Comparison of ENCODE assay signal across 21 cellular contexts in genomic region chr15:70704166-70704565, GRCh38. TPM values are rescaled to one million over a fixed set of nuclear protein-coding genes. Genes with fewer than 3 reads are reported as not detected.
DNase-seq lines count a peak whose midpoint lies in the region; ATAC-seq, FAIRE-seq and TF ChIP-seq lines count a peak whose summit lies in the region.
"Had no signal": no experiment of that assay in that cellular context is flagged by ENCODE, and none has a peak within 500 bp of the region (broad histone marks: within the 10 kb centered on the region; RNA-seq: fewer than 3 reads in every experiment).

No MANE protein-coding gene starts in this region.

- CTCF ChIA-PET in T-cell (lab: Charles Lee): no interaction called here

- no peak for TF ChIP-seq POLR2A in gastrocnemius medialis (IDR thresholded peaks at IDR 0.05)

- intact Hi-C loops in gastrocnemius medialis (cut with DNase I; ENCODE audit: low total_unique reads): loop anchor here (2.0 to 5.0 kb wide), 3 partner anchors 38 to 607 kb away; partner anchors contain the start of genes TLE3 and UACA

- in situ Hi-C loops in gastrocnemius medialis (cut with MboI; ENCODE audit: low sequenced_read_pairs in 4 of 4): loop anchor here in 1 of 4 donors (10.0 kb wide), 1 partner anchor 61 kb away; the partner anchor contains the start of gene UACA

- peaks cover 51 to 75% of the 10 kb centered on the region in 2 donors for H3K4me1 ChIP-seq in gastrocnemius medialis
- H3K4me1 ChIP-seq: BE2C had no signal

- H3K4me3 Mint-ChIP-seq in T-cell: no peak overlapping the region
- H3K4me3 Mint-ChIP-seq: activated CD8-positive, alpha-beta memory T cell treated with anti-CD3 and anti-CD28 coated beads, Interleukin-2, amount 10 ng/mL, durations not matched to agents 7 days and 5 days; dendritic cell treated with granulocyte-macrophage colony-stimulating factor and Interleukin-4, amounts not matched to agents 40 ng/mL and 50 ng/mL, for 4 days; naive thymus-derived CD8-positive, alpha-beta T cell had no signal

- TF ChIP-seq CTCF in coronary artery (IDR thresholded peaks at IDR 0.05) (no peak), gastrocnemius medialis (IDR thresholded peaks at IDR 0.05 in 4 of 5, conservative IDR thresholded peaks at IDR 0.05 in 1 of 5) (no peak)

- no peak overlapping the region for H3K4me3 ChIP-seq in coronary artery
- no peak overlapping the region for H3K4me3 ChIP-seq in gastrocnemius medialis
- H3K4me3 ChIP-seq: esophagus squamous epithelium, K562, Peyer's patch, sigmoid colon had no signal

- no peaks in the 10 kb centered on the region for H3K36me3 Mint-ChIP-seq in T-cell
- H3K36me3 Mint-ChIP-seq: activated CD8-positive, alpha-beta memory T cell treated with anti-CD3 and anti-CD28 coated beads, Interleukin-2, amount 10 ng/mL, durations not matched to agents 7 days and 5 days; naive thymus-derived CD8-positive, alpha-beta T cell had no signal

- ATAC-seq in gastrocnemius medialis (no peak), T-cell (replicated peaks in 1 of 4) (no peak)
- ATAC-seq: activated CD8-positive, alpha-beta memory T cell treated with anti-CD3 and anti-CD28 coated beads, Interleukin-2, amount 10 ng/mL, durations not matched to agents 7 days and 5 days; K562; naive thymus-derived CD8-positive, alpha-beta T cell had no signal

- H3K9me3 ChIP-seq in gastrocnemius medialis: no peaks in the 10 kb centered on the region
- H3K9me3 ChIP-seq: BE2C, esophagus squamous epithelium, Peyer's patch, sigmoid colon had no signal

- no peaks in the 10 kb centered on the region for H3K4me1 Mint-ChIP-seq in T-cell
- H3K4me1 Mint-ChIP-seq: activated CD8-positive, alpha-beta memory T cell treated with anti-CD3 and anti-CD28 coated beads, Interleukin-2, amount 10 ng/mL, durations not matched to agents 7 days and 5 days; naive thymus-derived CD8-positive, alpha-beta T cell had no signal

- no peaks in the 10 kb centered on the region for H3K9me3 Mint-ChIP-seq in T-cell
- H3K9me3 Mint-ChIP-seq: dendritic cell treated with granulocyte-macrophage colony-stimulating factor and Interleukin-4, amounts not matched to agents 40 ng/mL and 50 ng/mL, for 4 days; naive thymus-derived CD8-positive, alpha-beta T cell had no signal

- FAIRE-seq in G401.6 (lab: Jason Lieb, UNC): peak; percentile 23
- FAIRE-seq: H1, K562 had no signal

- no peak overlapping the region for H3K27ac Mint-ChIP-seq in T-cell
- H3K27ac Mint-ChIP-seq: activated CD8-positive, alpha-beta memory T cell treated with anti-CD3 and anti-CD28 coated beads, Interleukin-2, amount 10 ng/mL, durations not matched to agents 7 days and 5 days; dendritic cell treated with granulocyte-macrophage colony-stimulating factor and Interleukin-4, amounts not matched to agents 40 ng/mL and 50 ng/mL, for 4 days; naive thymus-derived CD8-positive, alpha-beta T cell had no signal

- H3K36me3 ChIP-seq in gastrocnemius medialis: no peaks in the 10 kb centered on the region
- H3K36me3 ChIP-seq: BE2C, esophagus squamous epithelium, Peyer's patch, sigmoid colon had no signal

- POLR2A ChIA-PET in T-cell (lab: Charles Lee): no interaction called here

- no peaks in the 10 kb centered on the region for H3K27me3 ChIP-seq in gastrocnemius medialis
- H3K27me3 ChIP-seq: esophagus squamous epithelium, Peyer's patch, sigmoid colon had no signal

- H3K27me3 Mint-ChIP-seq in T-cell: peaks cover 32 to 41% of the 10 kb centered on the region in 2 donors

- DNase-seq in NCI-H146 treated with DMSO at 0.1 percent for 48 hours (lab: John Stamatoyannopoulos, UW; ENCODE audit: unreplicated experiment): peak; percentile 64
- no peak for DNase-seq in coronary artery (ENCODE audit: low spot score)
- no peak for DNase-seq in gastrocnemius medialis
- DNase-seq in T-cell: no peak
- DNase-seq in glomerular visceral epithelial cell (ENCODE audit: extremely low spot score): no peak
- DNase-seq in NCI-H82 treated with DMSO at 0.1 percent for 48 hours (lab: John Stamatoyannopoulos, UW; ENCODE audit: unreplicated experiment): no peak
- DNase-seq: activated CD4-positive, CD25-positive, alpha-beta regulatory T cell; activated CD8-positive, alpha-beta memory T cell treated with anti-CD3 and anti-CD28 coated beads, Interleukin-2, amount 10 ng/mL, durations not matched to agents 7 days and 5 days; activated gamma-delta T cell; BE2C; esophagus squamous epithelium; left colon; naive thymus-derived CD8-positive, alpha-beta T cell; NCI-H524; Peyer's patch; sigmoid colon; stimulated activated CD4-positive, alpha-beta T cell treated with anti-CD3 and anti-CD28 coated beads, Interleukin-4, amount 100 ng/mL, for 4 hours had no signal

- H3K27ac ChIP-seq in coronary artery (peak overlapping the region; percentile 74 to 77), gastrocnemius medialis (peak overlapping the region; percentile 79 to 92 (median 88))
- H3K27ac ChIP-seq: Peyer's patch had no signal

RNA-seq across cellular contexts. Expression of gene UACA, which starts 59.2 kb away (rescaled TPM):
- total RNA-seq in gastrocnemius medialis (100 to 1,000 TPM; 101 to 192 (median 127) TPM), T-cell (1 to 10 TPM in 1 of 5 donors, under 1 TPM in 4; 0.08 to 1.3 (median 0.70) TPM)

Comparison
In these comparisons a context has a peak if more than half of its experiments do, and no peak if none do; other contexts are left out.
1. RNA of gene UACA, which starts 59.2 kb away (total RNA-seq): 101 to 192 TPM in gastrocnemius medialis; 0.08 to 1.3 TPM in T-cell; every median in the first group is over 10 times any median in the second.